11 cellular contexts compared by ENCODE assay signal in the genomic region with DNA sequence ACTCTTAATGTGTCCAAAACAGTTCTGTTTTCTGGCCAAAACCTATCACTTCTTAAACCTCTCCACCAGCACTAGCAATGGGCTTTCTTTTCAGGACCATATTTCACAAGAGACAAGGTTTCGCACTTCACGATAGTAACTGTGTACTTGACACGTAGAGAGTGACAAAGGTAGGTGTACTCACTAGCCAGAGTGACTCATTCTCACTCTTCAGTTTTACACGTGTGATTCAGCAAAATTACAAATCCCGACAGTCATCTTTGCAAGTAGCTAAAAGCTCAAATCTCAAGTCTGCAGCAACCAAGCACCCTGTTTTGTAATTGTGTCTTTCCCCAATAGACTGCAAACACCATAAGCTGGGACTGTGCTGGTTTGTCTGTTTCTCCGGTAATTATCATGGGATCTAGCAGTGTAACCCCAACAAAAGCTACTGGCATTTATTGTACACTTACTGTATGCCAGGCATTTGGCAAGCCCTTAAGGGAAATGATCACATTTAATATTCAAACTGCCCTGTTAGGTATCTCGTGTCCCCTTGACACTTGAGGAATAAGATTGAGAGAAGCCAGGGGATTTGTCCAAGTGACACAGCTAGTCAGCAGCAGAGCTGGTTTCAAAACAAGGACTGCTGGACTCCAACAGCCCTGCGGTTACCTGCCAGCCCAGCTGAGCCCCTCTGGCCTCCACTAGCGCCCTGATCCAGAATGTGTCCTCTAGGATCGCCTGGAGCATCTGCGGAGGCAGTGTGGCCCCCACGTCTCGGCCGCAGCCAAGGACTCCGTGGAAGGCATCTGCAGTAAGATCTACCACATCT. TPM values are rescaled to one million over a fixed set of nuclear protein-coding genes. Genes with fewer than 3 reads are reported as not detected.
DNase-seq lines count a peak whose midpoint lies in the region; ATAC-seq and TF ChIP-seq lines count a peak whose summit lies in the region.
"Had no signal": no experiment of that assay in that cellular context is flagged by ENCODE, and none has a peak within 500 bp of the region (broad histone marks: within the 10 kb centered on the region; RNA-seq: fewer than 3 reads in every experiment).

No MANE protein-coding gene starts in this region.

- no peak overlapping the region for H3K9ac ChIP-seq in mammary epithelial cell (ENCODE audit: insufficient read depth, low read length)

- H3K27me3 ChIP-seq in mammary epithelial cell (ENCODE audit: insufficient read depth, low read length) (no peaks in the 10 kb centered on the region), osteoblast (ENCODE audit: insufficient read depth, low read length) (no peaks in the 10 kb centered on the region)
- H3K27me3 ChIP-seq: testis had no signal

- intact Hi-C loops in mammary epithelial cell (cut with micrococcal nuclease), result loop anchor here (1.0 kb wide), 1 partner anchor 9 kb away; no protein-coding TSS in a partner anchor

- H3K36me3 ChIP-seq in mammary epithelial cell (ENCODE audit: insufficient read depth, low read length) (peaks cover 34% of the 10 kb centered on the region), osteoblast (ENCODE audit: insufficient read depth, low read length) (peaks cover 86% of the 10 kb centered on the region)

- in situ Hi-C loops in mammary epithelial cell (cut with MboI; ENCODE audit: low sequenced_read_pairs in 2 of 2), result no loop called here

- BruUV-seq in mammary epithelial cell (replicated peaks; lab: Mats Ljungman, UMichigan), result no TSS peak

- no peak overlapping the region for H3K4me2 ChIP-seq in mammary epithelial cell (ENCODE audit: insufficient read depth, low read depth, low read length)
- no peak overlapping the region for H3K4me2 ChIP-seq in osteoblast (ENCODE audit: insufficient read depth, low read length)

- DNase-seq in SIG-M5 treated with dmso at 0.1 percent for 504 hours (lab: John Stamatoyannopoulos, UW; ENCODE audit: unreplicated experiment) (peak; percentile 14), SIG-M5 (lab: John Stamatoyannopoulos, UW) (no peak), NOMO-1 treated with dmso at 0.1 percent for 144 hours (lab: John Stamatoyannopoulos, UW; ENCODE audit: unreplicated experiment) (peak; percentile 26), mammary epithelial cell (peak; percentile 78), osteoblast (ENCODE audit: insufficient read length, low spot score, missing footprints) (peak; percentile 89), NCI-H1436 (lab: John Stamatoyannopoulos, UW) (no peak), OCI-M2 (lab: John Stamatoyannopoulos, UW; ENCODE audit: unreplicated experiment) (no peak)
- DNase-seq: 8988T, NCI-H1694, testis had no signal

- dilution Hi-C loops in mammary epithelial cell (cut with HindIII; ENCODE audit: low sequenced_read_pairs), result loop anchor here (5.0 kb wide), 2 partner anchors 52 to 132 kb away; a partner anchor contains a TSS

- no peak for ATAC-seq in HG03135 (IDR thresholded peaks at IDR 0.05; ENCODE audit: unreplicated experiment)

- H3K4me1 ChIP-seq in mammary epithelial cell (ENCODE audit: insufficient read depth, low read length), result peaks cover 16% of the 10 kb centered on the region
- peaks cover 13% of the 10 kb centered on the region for H3K4me1 ChIP-seq in osteoblast (ENCODE audit: insufficient read depth, low read length)

- CTCF ChIA-PET in mammary epithelial cell (lab: Charles Lee; ENCODE audit: low non-redundant PET), result no interaction called here

- H3K4me3 ChIP-seq in mammary epithelial cell (replicated peaks in 1 of 3; ENCODE audit: insufficient read depth in 1 of 3, low read depth in 2 of 3, low read length in 3 of 3) (no peak overlapping the region), osteoblast (ENCODE audit: insufficient read depth, low read length) (no peak overlapping the region)
- H3K4me3 ChIP-seq: testis had no signal

- H3K79me2 ChIP-seq in mammary epithelial cell (ENCODE audit: insufficient read depth, low read length) (no peaks in the 10 kb centered on the region), osteoblast (ENCODE audit: insufficient read depth, low read length) (no peaks in the 10 kb centered on the region)

- H4K20me1 ChIP-seq in mammary epithelial cell (ENCODE audit: insufficient read depth, low read length) (no peaks in the 10 kb centered on the region), osteoblast (ENCODE audit: insufficient read depth, low read length) (no peaks in the 10 kb centered on the region)

- H3K27ac ChIP-seq in mammary epithelial cell (ENCODE audit: insufficient read depth, low read depth, low read length) (no peak overlapping the region), osteoblast (ENCODE audit: low read depth, low read length) (peak overlapping the region; percentile 27)

- TF ChIP-seq CTCF in mammary epithelial cell (conservative IDR thresholded peaks at IDR 0.05 in 1 of 2, IDR thresholded peaks at IDR 0.05 in 1 of 2; ENCODE audit: extremely low read depth in 1 of 2, insufficient read depth in 1 of 2, low read depth in 1 of 2, low read length in 2 of 2), result no peak
- TF ChIP-seq CTCF in osteoblast (IDR thresholded peaks at IDR 0.05; ENCODE audit: extremely low read depth, low read depth, low read length), result no peak

- H2AFZ ChIP-seq in mammary epithelial cell (ENCODE audit: low read depth, low read length), result no peak overlapping the region
- H2AFZ ChIP-seq in osteoblast (ENCODE audit: low read length), result no peak overlapping the region

- WGBS in mammary epithelial cell (ENCODE audit: low coverage, missing lambda C conversion rate), result 70% methylated on average over 15 of the region's 15 CpGs

- H3K9me3 ChIP-seq in mammary epithelial cell (replicated peaks; ENCODE audit: insufficient read depth, low read length) (no peaks in the 10 kb centered on the region), osteoblast (ENCODE audit: low read depth, low read length) (no peaks in the 10 kb centered on the region)
- H3K9me3 ChIP-seq: testis had no signal

RNA-seq across cellular contexts. Expression of a gene that starts 9.9 kb away (rescaled TPM):
- total RNA-seq in mammary epithelial cell (10 to 100 TPM; 12.7 to 18.9 TPM), osteoblast (12.7 and 14.4 TPM in 2 replicates)
- 12.7 TPM for polyA plus RNA-seq in mammary epithelial cell
- polyA minus RNA-seq in mammary epithelial cell, result 17.8 TPM

RNA-seq across cellular contexts. Expression of a gene that starts 27.6 kb away (rescaled TPM):
- 10 to 100 TPM; 13.8 to 21.7 TPM for total RNA-seq in mammary epithelial cell
- polyA plus RNA-seq in mammary epithelial cell, result 10.5 TPM
- polyA minus RNA-seq in mammary epithelial cell, result 32.9 TPM
- 18.3 and 20.3 TPM in 2 replicates for total RNA-seq in osteoblast

RNA-seq across cellular contexts. Expression of a gene that starts 32.4 kb away (rescaled TPM):
- total RNA-seq in mammary epithelial cell, result 10 to 100 TPM in 1 of 2 donors, 1 to 10 TPM in 1; 7.2 to 17.7 TPM
- 6.7 TPM for polyA plus RNA-seq in mammary epithelial cell
- 1.4 TPM for polyA minus RNA-seq in mammary epithelial cell
- total RNA-seq in osteoblast, result 15.3 and 21.7 TPM in 2 replicates

RNA-seq across cellular contexts. Expression of a gene that starts 53.2 kb away (rescaled TPM):
- total RNA-seq in mammary epithelial cell (10 to 100 TPM; 32.5 to 68.8 TPM), osteoblast (157 and 181 TPM in 2 replicates)
- polyA plus RNA-seq in mammary epithelial cell, result 96.7 TPM
- polyA minus RNA-seq in mammary epithelial cell, result 96.8 TPM

RNA-seq across cellular contexts. Expression of a gene that starts 53.4 kb away (rescaled TPM):
- total RNA-seq in mammary epithelial cell (1 to 10 TPM; 2.1 to 3.3 TPM), osteoblast (4.7 and 7.1 TPM in 2 replicates)
- polyA plus RNA-seq in mammary epithelial cell, result 0.36 TPM
- not detected for polyA minus RNA-seq in mammary epithelial cell

Comparison
In these comparisons a context has a peak if more than half of its experiments do, and no peak if none do; other contexts are left out.
1. DNase-seq: peak in SIG-M5 treated with dmso at 0.1 percent for 504 hours (single experiment), NOMO-1 treated with dmso at 0.1 percent for 144 hours (single experiment), mammary epithelial cell (single experiment) and osteoblast (single experiment); none in SIG-M5 (single experiment), NCI-H1436 (single experiment) and OCI-M2 (single experiment).